ENCODE assay signal across 8 cellular contexts in the genomic region with DNA sequence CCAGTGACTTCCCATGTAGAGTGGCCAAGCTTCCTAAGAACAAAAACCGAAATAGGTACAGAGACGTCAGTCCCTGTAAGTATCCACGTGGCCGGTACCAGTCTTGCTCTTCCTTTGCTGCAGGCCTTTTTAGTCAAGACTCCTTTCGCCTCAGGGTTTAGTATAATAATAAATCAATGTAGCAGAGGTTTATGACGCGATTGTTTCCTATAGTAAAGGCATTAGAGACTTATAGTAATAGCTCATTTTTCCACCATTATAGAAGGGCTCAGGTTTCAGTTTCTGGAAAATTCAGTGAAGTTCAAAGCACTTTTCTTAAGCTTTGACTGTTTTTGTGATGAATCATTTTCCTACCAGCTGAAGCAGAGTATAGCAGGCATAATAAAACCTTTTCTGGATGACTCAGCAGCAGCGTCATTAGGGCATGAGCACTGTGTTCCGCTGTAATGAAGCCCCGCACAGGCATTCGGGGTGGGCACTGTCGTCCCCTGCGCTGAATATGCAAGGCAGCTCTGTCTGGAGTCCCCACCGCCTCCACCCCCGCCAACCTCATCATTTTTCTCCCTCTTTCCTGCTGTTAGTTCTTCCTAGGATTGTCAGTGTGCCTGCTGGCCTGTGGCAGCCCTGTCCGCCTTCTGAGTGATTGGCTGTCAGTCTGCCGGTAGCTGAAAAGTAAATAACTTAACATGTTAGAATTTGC. TPM values are rescaled to one million over a fixed set of nuclear protein-coding genes. Genes with fewer than 3 reads are reported as not detected.
DNase-seq lines count a peak whose midpoint lies in the region; ATAC-seq and TF ChIP-seq lines count a peak whose summit lies in the region.

No MANE protein-coding gene starts in this region.

- peaks cover 87% of the 10 kb centered on the region for H3K4me1 Mint-ChIP-seq in activated naive CD4-positive, alpha-beta T cell treated with anti-CD3 and anti-CD28 coated beads for 36 hours (ENCODE audit: low read depth)

- H3K9me3 ChIP-seq in MG63 (no peaks in the 10 kb centered on the region), spleen (no peaks in the 10 kb centered on the region)

- peak overlapping the region; percentile 99 for H3K27ac Mint-ChIP-seq in activated naive CD4-positive, alpha-beta T cell treated with anti-CD3 and anti-CD28 coated beads for 36 hours

- peaks cover 3 to 83% (median 34%) of the 10 kb centered on the region in 6 donors for H3K4me1 ChIP-seq in spleen

- no peak for TF ChIP-seq POLR2A in spleen (IDR thresholded peaks at IDR 0.05)

- peak overlapping the region in 2 of 8 donors; percentile 22 to 46 for H3K27ac ChIP-seq in spleen

- no peak for ATAC-seq in GM19467 (IDR thresholded peaks at IDR 0.05; ENCODE audit: unreplicated experiment)

- no peak for TF ChIP-seq CTCF in AG09319 (IDR thresholded peaks at IDR 0.05; ENCODE audit: low read depth, low read length)
- no peak for TF ChIP-seq CTCF in kidney epithelial cell (IDR thresholded peaks at IDR 0.05; ENCODE audit: insufficient read depth, low read length, poor library complexity, severe bottlenecking)
- no peak for TF ChIP-seq CTCF in spleen (IDR thresholded peaks at IDR 0.05 in 8 of 11, conservative IDR thresholded peaks at IDR 0.05 in 3 of 11)

- peaks cover 67% of the 10 kb centered on the region for H3K36me3 Mint-ChIP-seq in activated naive CD4-positive, alpha-beta T cell treated with anti-CD3 and anti-CD28 coated beads for 36 hours (ENCODE audit: low read depth)

- intact Hi-C loops in activated naive CD4-positive, alpha-beta T cell treated with anti-CD3 and anti-CD28 coated beads for 36 hours (cut with micrococcal nuclease): loop anchor here (1.0 to 10.0 kb wide), 8 partner anchors 9 to 447 kb away; partner anchors contain the start of genes PTPN1 and UBE2V1
- intact Hi-C loops in spleen (cut with DNase I; ENCODE audit: low total_unique reads): no loop called here

- H3K9me3 Mint-ChIP-seq in activated naive CD4-positive, alpha-beta T cell treated with anti-CD3 and anti-CD28 coated beads for 36 hours: no peaks in the 10 kb centered on the region

- peak; percentile 69 for DNase-seq in AG09319 (ENCODE audit: extremely low read depth, low read depth)
- peak; percentile 79 for DNase-seq in MG63
- DNase-seq in activated naive CD4-positive, alpha-beta T cell treated with anti-CD3 and anti-CD28 coated beads for 36 hours: peak; percentile 85
- DNase-seq in kidney epithelial cell (ENCODE audit: low read depth): peak; percentile 97
- peak; percentile 50 to 61 (median 52) for DNase-seq in stimulated activated CD4-positive, alpha-beta T cell treated with anti-CD3 and anti-CD28 coated beads, TNF-alpha, amount 100 ng/mL, for 48 hours (ENCODE audit: low read depth in 3 of 3)
- no peak for DNase-seq in spleen
- no peak for DNase-seq in UCSD-AML1 (lab: John Stamatoyannopoulos, UW; ENCODE audit: unreplicated experiment)

- H3K4me3 Mint-ChIP-seq in activated naive CD4-positive, alpha-beta T cell treated with anti-CD3 and anti-CD28 coated beads for 36 hours: peak overlapping the region; percentile 89

- H3K27me3 ChIP-seq in MG63 (no peaks in the 10 kb centered on the region), kidney epithelial cell (ENCODE audit: control insufficient read depth, insufficient read depth, low read length) (no peaks in the 10 kb centered on the region), spleen (replicated peaks in 1 of 7) (no peaks in the 10 kb centered on the region)

- CTCF ChIA-PET in activated naive CD4-positive, alpha-beta T cell treated with anti-CD3 and anti-CD28 coated beads for 36 hours (lab: Charles Lee): interaction anchor here (0.6 to 2.3 kb wide), 11 partner anchors 9 to 83 kb away, joined by 3 to 8 read pairs (median 5); partner anchors contain the start of gene PTPN1

- H3K36me3 ChIP-seq in MG63: peaks cover 45% of the 10 kb centered on the region
- H3K36me3 ChIP-seq in kidney epithelial cell (ENCODE audit: control insufficient read depth, insufficient read depth, low read length): peaks cover 2% of the 10 kb centered on the region
- peaks cover 0 to 74% (median 46%) of the 10 kb centered on the region in 6 donors for H3K36me3 ChIP-seq in spleen

- no peaks in the 10 kb centered on the region for H3K27me3 Mint-ChIP-seq in activated naive CD4-positive, alpha-beta T cell treated with anti-CD3 and anti-CD28 coated beads for 36 hours (ENCODE audit: low read depth)

- H3K4me3 ChIP-seq in MG63 (no peak overlapping the region), kidney epithelial cell (ENCODE audit: low read depth, low read length) (no peak overlapping the region), spleen (no peak overlapping the region)

- 73 to 87% (median 81%) methylated on average over 17 of the region's 17 CpGs for WGBS in spleen, 5 donors

RNA-seq across cellular contexts. Expression of gene PTPN1, which starts 51.3 kb away (rescaled TPM):
- total RNA-seq in MG63 (2014; rRNA removed; shearing (Covaris generic); ENCODE audit: low replicate concordance): 35.3 and 37.1 TPM in 2 replicates
- 100 to 1,000 TPM; 111 to 119 TPM for total RNA-seq in activated naive CD4-positive, alpha-beta T cell treated with anti-CD3 and anti-CD28 coated beads for 36 hours
- total RNA-seq in kidney epithelial cell (36.7 and 36.9 TPM in 2 replicates), spleen (10 to 100 TPM; 60.3 to 84.9 (median 73.5) TPM)
- polyA plus RNA-seq in spleen: 10 to 100 TPM; 20.5 to 42.1 (median 25.0) TPM

Comparison
In these comparisons a context has a peak if more than half of its experiments do, and no peak if none do; other contexts are left out.
1. DNase-seq: peak in AG09319 (single experiment), MG63 (single experiment), activated naive CD4-positive, alpha-beta T cell treated with anti-CD3 and anti-CD28 coated beads for 36 hours (single experiment), kidney epithelial cell (single experiment) and stimulated activated CD4-positive, alpha-beta T cell treated with anti-CD3 and anti-CD28 coated beads, TNF-alpha, amount 100 ng/mL, for 48 hours (3 of 3); none in spleen (single experiment) and UCSD-AML1 (single experiment).